ENCODE assay signal across 11 cellular contexts in the genomic region with DNA sequence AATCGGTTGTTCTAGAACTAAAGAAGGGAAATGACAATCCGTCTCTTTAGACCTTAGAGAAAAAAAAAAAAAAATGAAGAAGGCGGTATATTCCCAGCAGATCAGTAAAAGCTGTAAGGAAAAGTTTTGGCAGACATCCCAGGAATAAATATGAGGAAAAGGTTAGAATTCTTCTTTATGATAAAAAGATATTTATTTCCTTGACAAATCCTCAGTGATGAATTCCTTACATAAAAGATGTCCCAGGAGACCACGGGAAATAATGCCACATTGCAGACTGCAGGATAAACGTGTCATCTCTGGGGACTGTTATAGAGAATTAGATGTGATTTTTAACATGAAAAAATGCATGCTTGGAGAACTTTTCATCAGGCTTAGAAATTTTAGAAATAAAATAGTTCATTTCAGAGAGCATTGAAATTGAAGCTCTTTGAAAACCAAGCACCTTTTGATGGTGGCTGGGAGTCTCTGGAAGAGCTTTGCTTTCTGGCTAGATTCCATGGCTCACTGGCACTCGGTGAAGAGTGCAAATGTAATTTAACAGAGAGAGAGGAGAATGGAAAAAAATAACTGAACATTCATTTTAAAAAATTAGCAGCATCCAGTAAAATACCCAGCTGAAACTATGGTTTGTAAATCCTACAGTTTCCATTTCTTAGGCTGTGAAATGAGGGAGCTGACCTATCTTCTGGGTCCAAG.
DNase-seq lines count a peak whose midpoint lies in the region; ATAC-seq lines count a peak whose summit lies in the region.
"Had no signal": no experiment of that assay in that cellular context is flagged by ENCODE, and none has a peak within 500 bp of the region (broad histone marks: within the 10 kb centered on the region; RNA-seq: fewer than 3 reads in every experiment).

No MANE protein-coding gene starts in this region.

- no peaks in the 10 kb centered on the region for H3K27me3 ChIP-seq in right cardiac atrium (ENCODE audit: control insufficient read depth, insufficient read depth)
- no peaks in the 10 kb centered on the region for H3K27me3 ChIP-seq in skeletal muscle satellite cell (ENCODE audit: control insufficient read depth, insufficient read depth, low read length)

- H3K4me3 ChIP-seq in right cardiac atrium (ENCODE audit: low read length): no peak overlapping the region
- no peak overlapping the region for H3K4me3 ChIP-seq in skeletal muscle satellite cell (ENCODE audit: low read length)

- H3K4me2 ChIP-seq in skeletal muscle satellite cell (ENCODE audit: low read length): peak overlapping the region; percentile 49

- H3K9ac ChIP-seq in skeletal muscle satellite cell (ENCODE audit: low read depth, low read length): peak overlapping the region; percentile 59

- intact Hi-C loops in right cardiac atrium (cut with DNase I): no loop called here

- H3K4me1 Mint-ChIP-seq in stimulated activated naive CD8-positive, alpha-beta T cell treated with anti-CD3 and anti-CD28 coated beads, Interleukin-15, amount 100 ng/mL, for 72 hours: no peaks in the 10 kb centered on the region
- no peaks in the 10 kb centered on the region for H3K4me1 Mint-ChIP-seq in T-helper 2 cell treated with Interferon-gamma antibody and Interleukin-4, amounts not matched to agents 5 μg/mL and 100 μg/mL, for 36 hours (ENCODE audit: low read depth)
- H3K4me1 Mint-ChIP-seq: activated CD4-positive, alpha-beta memory T cell treated with anti-CD3 and anti-CD28 coated beads, Interleukin-2, amount 10 ng/mL, durations not matched to agents 7 days and 5 days had no signal

- H3K36me3 Mint-ChIP-seq in T-helper 2 cell treated with Interferon-gamma antibody and Interleukin-4, amounts not matched to agents 5 μg/mL and 100 μg/mL, for 36 hours (ENCODE audit: low read depth): no peaks in the 10 kb centered on the region

- no peaks in the 10 kb centered on the region for H3K9me3 Mint-ChIP-seq in stimulated activated naive CD8-positive, alpha-beta T cell treated with anti-CD3 and anti-CD28 coated beads, Interleukin-15, amount 100 ng/mL, for 72 hours
- H3K9me3 Mint-ChIP-seq in T-helper 2 cell treated with Interferon-gamma antibody and Interleukin-4, amounts not matched to agents 5 μg/mL and 100 μg/mL, for 36 hours: no peaks in the 10 kb centered on the region
- H3K9me3 Mint-ChIP-seq: activated CD4-positive, alpha-beta memory T cell treated with anti-CD3 and anti-CD28 coated beads, Interleukin-2, amount 10 ng/mL, durations not matched to agents 7 days and 5 days; stimulated activated naive CD8-positive, alpha-beta T cell treated with anti-CD3 and anti-CD28 coated beads, Interleukin-15, Interleukin-2, amounts not matched to agents 100 ng/mL and 50 ng/mL, for 24 hours had no signal

- DNase-seq in GM03348 (ENCODE audit: low spot score): peak; percentile 27
- DNase-seq in right cardiac atrium: no peak
- no peak for DNase-seq in retina
- DNase-seq in stimulated activated naive CD8-positive, alpha-beta T cell treated with anti-CD3 and anti-CD28 coated beads, Interleukin-15, amount 100 ng/mL, for 72 hours: no peak
- no peak for DNase-seq in T1000 (lab: John Stamatoyannopoulos, UW)
- DNase-seq in T-helper 2 cell treated with Interferon-gamma antibody and Interleukin-4, amounts not matched to agents 5 μg/mL and 100 μg/mL, for 36 hours (ENCODE audit: low spot score): no peak
- DNase-seq: activated CD4-positive, alpha-beta memory T cell treated with anti-CD3 and anti-CD28 coated beads, Interleukin-2, amount 10 ng/mL, durations not matched to agents 7 days and 5 days; NCI-H345 had no signal

- WGBS in right cardiac atrium: 26% methylated on average over 6 of the region's 6 CpGs

- H3K9me3 ChIP-seq in right cardiac atrium (ENCODE audit: control insufficient read depth, low read length): no peaks in the 10 kb centered on the region
- no peaks in the 10 kb centered on the region for H3K9me3 ChIP-seq in skeletal muscle satellite cell (replicated peaks; ENCODE audit: low read length)

- H3K36me3 ChIP-seq in skeletal muscle satellite cell (ENCODE audit: insufficient read depth, low read length): peaks cover 37% of the 10 kb centered on the region

- H3K27ac ChIP-seq in angular gyrus (ENCODE audit: low read depth, low read length): peak overlapping the region; percentile 69
- peak overlapping the region; percentile 97 for H3K27ac ChIP-seq in right cardiac atrium (ENCODE audit: low read length)

- H3K4me3 Mint-ChIP-seq in stimulated activated naive CD8-positive, alpha-beta T cell treated with anti-CD3 and anti-CD28 coated beads, Interleukin-15, amount 100 ng/mL, for 72 hours: no peak overlapping the region
- no peak overlapping the region for H3K4me3 Mint-ChIP-seq in T-helper 2 cell treated with Interferon-gamma antibody and Interleukin-4, amounts not matched to agents 5 μg/mL and 100 μg/mL, for 36 hours
- H3K4me3 Mint-ChIP-seq: activated CD4-positive, alpha-beta memory T cell treated with anti-CD3 and anti-CD28 coated beads, Interleukin-2, amount 10 ng/mL, durations not matched to agents 7 days and 5 days; stimulated activated naive CD8-positive, alpha-beta T cell treated with anti-CD3 and anti-CD28 coated beads, Interleukin-15, Interleukin-2, amounts not matched to agents 100 ng/mL and 50 ng/mL, for 24 hours had no signal

- H3K27me3 Mint-ChIP-seq in stimulated activated naive CD8-positive, alpha-beta T cell treated with anti-CD3 and anti-CD28 coated beads, Interleukin-15, amount 100 ng/mL, for 72 hours: peaks cover 17% of the 10 kb centered on the region
- H3K27me3 Mint-ChIP-seq in T-helper 2 cell treated with Interferon-gamma antibody and Interleukin-4, amounts not matched to agents 5 μg/mL and 100 μg/mL, for 36 hours (ENCODE audit: low read depth): peaks cover 4% of the 10 kb centered on the region

- H3K4me1 ChIP-seq in right cardiac atrium (ENCODE audit: control insufficient read depth, insufficient read depth, low read length): peaks cover 22% of the 10 kb centered on the region
- H3K4me1 ChIP-seq in skeletal muscle satellite cell (ENCODE audit: control insufficient read depth, insufficient read depth, low read length): peaks cover 35% of the 10 kb centered on the region

- no peak for ATAC-seq in right cardiac atrium
- ATAC-seq in stimulated activated naive CD8-positive, alpha-beta T cell treated with anti-CD3 and anti-CD28 coated beads, Interleukin-15, amount 100 ng/mL, for 72 hours: no peak

- H3K27ac Mint-ChIP-seq in stimulated activated naive CD8-positive, alpha-beta T cell treated with anti-CD3 and anti-CD28 coated beads, Interleukin-15, amount 100 ng/mL, for 72 hours: peak overlapping the region in 1 of 2 donors; percentile 56
- no peak overlapping the region for H3K27ac Mint-ChIP-seq in T-helper 2 cell treated with Interferon-gamma antibody and Interleukin-4, amounts not matched to agents 5 μg/mL and 100 μg/mL, for 36 hours
- H3K27ac Mint-ChIP-seq: activated CD4-positive, alpha-beta memory T cell treated with anti-CD3 and anti-CD28 coated beads, Interleukin-2, amount 10 ng/mL, durations not matched to agents 7 days and 5 days; stimulated activated naive CD8-positive, alpha-beta T cell treated with anti-CD3 and anti-CD28 coated beads, Interleukin-15, Interleukin-2, amounts not matched to agents 100 ng/mL and 50 ng/mL, for 24 hours had no signal
